ENCODE assay signal across 8 cellular contexts in genomic region chrX:95626748-95627147, GRCh38.
"Had no signal": no experiment of that assay in that cellular context is flagged by ENCODE, and none has a peak within 500 bp of the region (broad histone marks: within the 10 kb centered on the region; RNA-seq: fewer than 3 reads in every experiment).

No MANE protein-coding gene starts in this region.

- DNase-seq: H9, HCEC 1CT, HFFc6, IMR-90, KG1 had no signal

- H3K27ac Mint-ChIP-seq: GM23338, H9, HFFc6 had no signal

- H3K4me3 ChIP-seq: GM23338, K562 had no signal

- ATAC-seq: GM23338, K562 had no signal

- H3K4me1 Mint-ChIP-seq: GM23338, H9 had no signal

- H3K27ac ChIP-seq: HL-60 had no signal

- H3K4me3 Mint-ChIP-seq: GM23338, H9, HFFc6 had no signal
